24 cellular contexts compared by ENCODE assay signal in the genomic region with DNA sequence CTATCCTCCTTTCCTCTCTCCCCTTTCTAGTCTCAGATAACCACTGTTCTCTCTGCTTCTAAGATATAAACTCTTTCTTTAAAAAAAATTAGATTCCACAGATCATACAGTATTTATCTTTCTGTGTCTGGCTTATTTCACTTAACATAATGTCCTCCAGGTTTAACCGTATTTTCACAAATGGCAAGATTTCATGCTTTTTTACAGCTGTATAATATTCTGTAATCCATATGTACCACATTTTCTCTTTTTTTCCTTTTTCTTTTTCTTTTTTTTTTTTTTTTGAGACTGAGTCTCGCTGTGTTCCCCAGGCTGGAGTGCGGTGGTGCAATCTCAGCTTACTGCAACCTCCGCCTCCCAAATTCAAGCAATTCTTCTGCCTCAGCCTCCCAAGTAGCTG.
"Had no signal": no experiment of that assay in that cellular context is flagged by ENCODE, and none has a peak within 500 bp of the region (broad histone marks: within the 10 kb centered on the region; RNA-seq: fewer than 3 reads in every experiment).

No MANE protein-coding gene starts in this region.

- H3K9me3 Mint-ChIP-seq: immature natural killer cell; nephron; stimulated activated memory B cell treated with anti-CD40 and anti-IgM and Interleukin-4, amounts not matched to agents 10 μg/mL and 1 μg/mL and 100 μg/mL, for 72 hours; stimulated activated naive CD8-positive, alpha-beta T cell treated with anti-CD3 and anti-CD28 coated beads, Interleukin-15, amount 100 ng/mL, for 72 hours had no signal

- H3K9me3 ChIP-seq: neutrophil, psoas muscle, spleen, testis, tibial nerve, upper lobe of right lung, vagina had no signal

- H3K27me3 ChIP-seq: foreskin keratinocyte, spleen, testis, tibial nerve, upper lobe of right lung, vagina had no signal

- H3K27ac Mint-ChIP-seq: immature natural killer cell; nephron; stimulated activated memory B cell treated with anti-CD40 and anti-IgM and Interleukin-4, amounts not matched to agents 10 μg/mL and 1 μg/mL and 100 μg/mL, for 72 hours; stimulated activated naive CD8-positive, alpha-beta T cell treated with anti-CD3 and anti-CD28 coated beads, Interleukin-15, amount 100 ng/mL, for 72 hours had no signal

- H3K27me3 Mint-ChIP-seq: naive B cell; stimulated activated memory B cell treated with anti-CD40 and anti-IgM and Interleukin-4, amounts not matched to agents 10 μg/mL and 1 μg/mL and 100 μg/mL, for 72 hours; stimulated activated naive CD8-positive, alpha-beta T cell treated with anti-CD3 and anti-CD28 coated beads, Interleukin-15, amount 100 ng/mL, for 72 hours had no signal

- H3K4me3 Mint-ChIP-seq: immature natural killer cell; stimulated activated memory B cell treated with anti-CD40 and anti-IgM and Interleukin-4, amounts not matched to agents 10 μg/mL and 1 μg/mL and 100 μg/mL, for 72 hours had no signal

- H3K4me1 ChIP-seq: psoas muscle had no signal

- H3K4me3 ChIP-seq: lung, psoas muscle, spleen, testis, tibial nerve, upper lobe of right lung, vagina had no signal

- ATAC-seq: foreskin keratinocyte; left colon; left ventricle myocardium superior; psoas muscle; sciatic nerve; stimulated activated memory B cell treated with anti-CD40 and anti-IgM and Interleukin-4, amounts not matched to agents 10 μg/mL and 1 μg/mL and 100 μg/mL, for 72 hours; stimulated activated naive CD8-positive, alpha-beta T cell treated with anti-CD3 and anti-CD28 coated beads, Interleukin-15, amount 100 ng/mL, for 72 hours; upper lobe of right lung had no signal

- DNase-seq: dermis blood vessel endothelial cell; erythroblast; foreskin keratinocyte; immature natural killer cell; kidney; left colon; left ventricle myocardium superior; mesendoderm; naive B cell; psoas muscle; spleen; stimulated activated CD4-positive, alpha-beta T cell treated with anti-CD3 and anti-CD28 coated beads, Interleukin-15, amount 100 ng/mL, for 24 hours; stimulated activated CD4-positive, alpha-beta T cell treated with anti-CD3 and anti-CD28 coated beads, Interleukin-1b, Interleukin-23, amount 100 ng/mL, for 48 hours; stimulated activated CD4-positive, alpha-beta T cell treated with anti-CD3 and anti-CD28 coated beads, Interleukin-4, amount 100 ng/mL, for 24 hours; stimulated activated naive CD8-positive, alpha-beta T cell treated with anti-CD3 and anti-CD28 coated beads, Interleukin-15, amount 100 ng/mL, for 72 hours; testis; upper lobe of right lung had no signal

- H3K36me3 ChIP-seq: neutrophil, upper lobe of right lung, vagina had no signal
